8 cellular contexts compared by ENCODE assay signal in the genomic region with DNA sequence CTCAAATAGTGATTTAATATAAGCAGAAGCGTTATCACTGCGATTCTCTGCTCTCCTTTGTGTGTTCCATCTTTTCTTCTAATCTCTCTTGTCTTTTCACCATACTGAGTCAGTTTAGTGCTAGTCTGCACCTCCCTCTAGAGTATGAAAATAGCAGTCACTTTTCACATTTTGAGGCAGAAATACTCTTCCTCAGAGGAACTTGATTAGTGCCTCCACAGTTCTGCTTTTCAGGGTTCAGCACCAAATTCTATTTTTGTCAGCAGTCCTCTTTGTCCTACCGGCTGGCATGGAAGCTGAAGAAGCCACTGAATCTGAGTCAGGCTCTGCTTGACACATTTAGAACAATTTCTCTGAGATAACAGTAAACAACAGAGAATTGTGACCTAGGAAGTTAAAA. TPM values are rescaled to one million over a fixed set of nuclear protein-coding genes. Genes with fewer than 3 reads are reported as not detected.
DNase-seq lines count a peak whose midpoint lies in the region; ATAC-seq and TF ChIP-seq lines count a peak whose summit lies in the region.

No MANE protein-coding gene starts in this region.

- H3K27me3 ChIP-seq in BLaER1 (no peaks in the 10 kb centered on the region), PC-9 (ENCODE audit: insufficient read depth, low read depth) (no peaks in the 10 kb centered on the region)

- no peak overlapping the region for H3K4me3 ChIP-seq in BLaER1
- no peak overlapping the region for H3K4me3 ChIP-seq in PC-9

- H3K27ac ChIP-seq in BLaER1: no peak overlapping the region
- H3K27ac ChIP-seq in PC-9: no peak overlapping the region

- no peaks in the 10 kb centered on the region for H3F3A ChIP-seq in PC-9 (ENCODE audit: insufficient read depth, low read depth)

- H3K4me1 ChIP-seq in BLaER1: peaks cover 15% of the 10 kb centered on the region
- no peaks in the 10 kb centered on the region for H3K4me1 ChIP-seq in PC-9 (replicated peaks; ENCODE audit: insufficient read depth)

- H3K4me2 ChIP-seq in BLaER1 (peak overlapping the region; percentile 11; the same call in 1 of the 2 replicates), PC-9 (no peak overlapping the region)

- POLR2A ChIA-PET in PC-9 (lab: Charles Lee; ENCODE audit: unreplicated experiment): no interaction called here

- ATAC-seq in GM18519 (IDR thresholded peaks at IDR 0.05; ENCODE audit: low FRiP score, unreplicated experiment): no peak
- no peak for ATAC-seq in stimulated activated naive CD8-positive, alpha-beta T cell treated with anti-CD3 and anti-CD28 coated beads, Interleukin-15, Interleukin-2, amounts not matched to agents 100 U/mL and 50 U/mL, for 24 hours

- peak; percentile 49 for DNase-seq in HCEC 1CT
- no peak for DNase-seq in PC-9
- DNase-seq in globus pallidus (ENCODE audit: low spot score): peak; percentile 49
- DNase-seq in NCI-H2227 treated with DMSO at 0.1 percent for 48 hours (lab: John Stamatoyannopoulos, UW): no peak
- DNase-seq in stimulated activated naive CD8-positive, alpha-beta T cell treated with anti-CD3 and anti-CD28 coated beads, Interleukin-15, Interleukin-2, amounts not matched to agents 100 U/mL and 50 U/mL, for 24 hours: no peak
- DNase-seq in NCI-H2171 (lab: John Stamatoyannopoulos, UW): no peak

- intact Hi-C loops in PC-9 (cut with micrococcal nuclease; ENCODE audit: unreplicated experiment): no loop called here

- H3K9me3 ChIP-seq in BLaER1 (no peaks in the 10 kb centered on the region), PC-9 (ENCODE audit: insufficient read depth, low read depth) (no peaks in the 10 kb centered on the region)

- no peaks in the 10 kb centered on the region for H3K79me2 ChIP-seq in PC-9 (ENCODE audit: low read depth)

- H4K20me1 ChIP-seq in BLaER1 (no peaks in the 10 kb centered on the region), PC-9 (ENCODE audit: insufficient read depth) (no peaks in the 10 kb centered on the region)

- no TSS peak for BruUV-seq in PC-9 (replicated peaks; lab: Mats Ljungman, UMichigan)

- H3K36me3 ChIP-seq in BLaER1 (no peaks in the 10 kb centered on the region), PC-9 (ENCODE audit: low read depth) (no peaks in the 10 kb centered on the region)

- 0 out of 2 replicates have a peak overlapping the region, but pooled peaks have one; percentile 16 for H3K9ac ChIP-seq in BLaER1

- TF ChIP-seq CTCF in PC-9 (conservative IDR thresholded peaks at IDR 0.05): 0 out of 2 replicates have a peak, but pooled peaks have one; percentile 26

- no peaks in the 10 kb centered on the region for H3K9me2 ChIP-seq in PC-9 (ENCODE audit: insufficient read depth)

- H2AFZ ChIP-seq in PC-9: no peak overlapping the region

- CTCF ChIA-PET in PC-9 (lab: Charles Lee): no interaction called here

RNA-seq across cellular contexts. Expression of gene ANKRD17, which starts 49.7 kb away (rescaled TPM):
- 26.9 and 37.9 TPM in 2 replicates for total RNA-seq in PC-9 (2021)

Comparison
In these comparisons a context has a peak if more than half of its experiments do, and no peak if none do; other contexts are left out.
1. DNase-seq: peak in HCEC 1CT (single experiment) and globus pallidus (single experiment); none in PC-9 (0 of 2), NCI-H2227 treated with DMSO at 0.1 percent for 48 hours (single experiment), stimulated activated naive CD8-positive, alpha-beta T cell treated with anti-CD3 and anti-CD28 coated beads, Interleukin-15, Interleukin-2, amounts not matched to agents 100 U/mL and 50 U/mL, for 24 hours (single experiment) and NCI-H2171 (single experiment).